ENCODE assay signal across 1 cellular context in genomic region chr1:6753320-6754140, GRCh38.
TF ChIP-seq lines count a peak whose summit lies in the region.

No MANE protein-coding gene starts in this region.

TF ChIP-seq in K562, 482 proteins besides CTCF, POLR2A, EP300 and RAD21 (continued from another document):
- TF ChIP-seq PPARD (CRISPR knock-in tag; IDR thresholded peaks at IDR 0.05) (no peak), ZNF512 (tag; IDR thresholded peaks at IDR 0.05) (0 out of 2 replicates have a peak, but pooled peaks have one; percentile 68), MCM2 (IDR thresholded peaks at IDR 0.05; ENCODE audit: low read depth) (no peak), SNAPC5 (CRISPR knock-in tag; IDR thresholded peaks at IDR 0.05) (no peak)
